In genomic region chr3:101038880-101039279, GRCh38 we compare ENCODE assay signal across 22 cellular contexts. TPM values are rescaled to one million over a fixed set of nuclear protein-coding genes. Genes with fewer than 3 reads are reported as not detected.
DNase-seq lines count a peak whose midpoint lies in the region; TF ChIP-seq lines count a peak whose summit lies in the region.
"Had no signal": no experiment of that assay in that cellular context is flagged by ENCODE, and none has a peak within 500 bp of the region (broad histone marks: within the 10 kb centered on the region; RNA-seq: fewer than 3 reads in every experiment).

No MANE protein-coding gene starts in this region.

- H3K4me1 Mint-ChIP-seq in T-helper 2 cell treated with Interferon-gamma antibody and Interleukin-4, amounts not matched to agents 5 μg/mL and 100 μg/mL, for 36 hours (ENCODE audit: low read depth), result no peaks in the 10 kb centered on the region
- H3K4me1 Mint-ChIP-seq: activated naive CD8-positive, alpha-beta T cell treated with anti-CD3 and anti-CD28 coated beads, Interleukin-2, amount 50 U/mL, for 24 hours; stimulated activated effector memory CD8-positive, alpha-beta T cell treated with anti-CD3 and anti-CD28 coated beads, Interleukin-12 subunit alpha, Interleukin-12 subunit beta, amount 100 ng/mL, for 72 hours had no signal

- no peak overlapping the region for H3K4me2 ChIP-seq in SK-N-SH

- H3K36me3 ChIP-seq in left ventricle myocardium inferior (no peaks in the 10 kb centered on the region), SK-N-SH (replicated peaks in 1 of 2; ENCODE audit: control insufficient read depth in 1 of 2, insufficient read depth in 2 of 2, low read length in 1 of 2) (no peaks in the 10 kb centered on the region), spleen (no peaks in the 10 kb centered on the region)
- H3K36me3 ChIP-seq: cardiac muscle cell, neutrophil had no signal

- H3F3A ChIP-seq in SK-N-SH (replicated peaks; ENCODE audit: insufficient read depth), result peaks cover 31% of the 10 kb centered on the region

- peak overlapping the region; percentile 17 for H3K27ac ChIP-seq in left ventricle myocardium inferior (replicated peaks)
- H3K27ac ChIP-seq in SK-N-SH (ENCODE audit: low read depth in 2 of 2, low read length in 1 of 2), result no peak overlapping the region
- H3K27ac ChIP-seq in spleen, result no peak overlapping the region
- H3K27ac ChIP-seq: cardiac muscle cell, neutrophil had no signal

- no peak overlapping the region for H3K27ac Mint-ChIP-seq in T-helper 2 cell treated with Interferon-gamma antibody and Interleukin-4, amounts not matched to agents 5 μg/mL and 100 μg/mL, for 36 hours
- H3K27ac Mint-ChIP-seq: activated naive CD8-positive, alpha-beta T cell treated with anti-CD3 and anti-CD28 coated beads, Interleukin-2, amount 50 U/mL, for 24 hours; CD8-positive, alpha-beta T cell; stimulated activated effector memory CD8-positive, alpha-beta T cell treated with anti-CD3 and anti-CD28 coated beads, Interleukin-12 subunit alpha, Interleukin-12 subunit beta, amount 100 ng/mL, for 72 hours had no signal

- no peaks in the 10 kb centered on the region for H3K79me2 ChIP-seq in SK-N-SH (ENCODE audit: insufficient read depth)

- in situ Hi-C loops in SK-MEL-5 (cut with HindIII; ENCODE audit: low pct_unique_long_range_greater_than_20kb, low sequenced_read_pairs), result no loop called here

- H3K9me3 ChIP-seq in left ventricle myocardium inferior (replicated peaks) (no peaks in the 10 kb centered on the region), SK-N-SH (no peaks in the 10 kb centered on the region), spleen (no peaks in the 10 kb centered on the region)
- H3K9me3 ChIP-seq: neutrophil had no signal

- no peak overlapping the region for H3K4me3 Mint-ChIP-seq in T-helper 2 cell treated with Interferon-gamma antibody and Interleukin-4, amounts not matched to agents 5 μg/mL and 100 μg/mL, for 36 hours
- H3K4me3 Mint-ChIP-seq: activated naive CD8-positive, alpha-beta T cell treated with anti-CD3 and anti-CD28 coated beads, Interleukin-2, amount 50 U/mL, for 24 hours; CD8-positive, alpha-beta T cell; stimulated activated effector memory CD8-positive, alpha-beta T cell treated with anti-CD3 and anti-CD28 coated beads, Interleukin-12 subunit alpha, Interleukin-12 subunit beta, amount 100 ng/mL, for 72 hours had no signal

- H3K27me3 ChIP-seq in left ventricle myocardium inferior (ENCODE audit: low read depth), result no peaks in the 10 kb centered on the region
- no peaks in the 10 kb centered on the region for H3K27me3 ChIP-seq in SK-N-SH (ENCODE audit: insufficient read depth)
- H3K27me3 ChIP-seq in spleen (replicated peaks in 1 of 7), result no peaks in the 10 kb centered on the region
- H3K27me3 ChIP-seq: cardiac muscle cell, MG63, neutrophil had no signal

- no peaks in the 10 kb centered on the region for H3K36me3 Mint-ChIP-seq in T-helper 2 cell treated with Interferon-gamma antibody and Interleukin-4, amounts not matched to agents 5 μg/mL and 100 μg/mL, for 36 hours (ENCODE audit: low read depth)
- H3K36me3 Mint-ChIP-seq: CD8-positive, alpha-beta T cell; stimulated activated effector memory CD8-positive, alpha-beta T cell treated with anti-CD3 and anti-CD28 coated beads, Interleukin-12 subunit alpha, Interleukin-12 subunit beta, amount 100 ng/mL, for 72 hours had no signal

- no peaks in the 10 kb centered on the region for H4K20me1 ChIP-seq in SK-N-SH (ENCODE audit: insufficient read depth)

- H3K9me3 Mint-ChIP-seq in T-helper 2 cell treated with Interferon-gamma antibody and Interleukin-4, amounts not matched to agents 5 μg/mL and 100 μg/mL, for 36 hours, result no peaks in the 10 kb centered on the region
- H3K9me3 Mint-ChIP-seq: activated naive CD8-positive, alpha-beta T cell treated with anti-CD3 and anti-CD28 coated beads, Interleukin-2, amount 50 U/mL, for 24 hours; CD8-positive, alpha-beta T cell; stimulated activated effector memory CD8-positive, alpha-beta T cell treated with anti-CD3 and anti-CD28 coated beads, Interleukin-12 subunit alpha, Interleukin-12 subunit beta, amount 100 ng/mL, for 72 hours had no signal

- H3K4me3 ChIP-seq in left ventricle myocardium inferior, result no peak overlapping the region
- H3K4me3 ChIP-seq in SK-N-SH (ENCODE audit: low read depth in 2 of 2, low read length in 1 of 2), result no peak overlapping the region
- no peak overlapping the region for H3K4me3 ChIP-seq in spleen
- H3K4me3 ChIP-seq: cardiac muscle cell, MG63 had no signal

- 88% methylated on average over 1 of the region's 1 CpG for WGBS in SK-N-SH (ENCODE audit: low lambda C conversion rate)
- WGBS in spleen, 5 donors, result 61 to 79% (median 65%) methylated on average over 1 of the region's 1 CpG

- no peaks in the 10 kb centered on the region for H3K9me2 ChIP-seq in SK-N-SH

- no peak for TF ChIP-seq EP300 in SK-N-SH (IDR thresholded peaks at IDR 0.05; ENCODE audit: borderline replicate concordance in 1 of 2, low read depth in 1 of 2, low read length in 1 of 2)

- intact Hi-C loops in left ventricle myocardium inferior (cut with micrococcal nuclease), result no loop called here
- intact Hi-C loops in spleen (cut with DNase I; ENCODE audit: low total_unique reads), result no loop called here

- no peak overlapping the region for H2AFZ ChIP-seq in SK-N-SH (ENCODE audit: low read depth)

- no peak for TF ChIP-seq POLR2A in spleen (IDR thresholded peaks at IDR 0.05)

- TF ChIP-seq CTCF in left ventricle myocardium inferior (IDR thresholded peaks at IDR 0.05; ENCODE audit: borderline replicate concordance) (no peak), SK-N-SH (IDR thresholded peaks at IDR 0.05) (no peak), spleen (IDR thresholded peaks at IDR 0.05 in 8 of 11, conservative IDR thresholded peaks at IDR 0.05 in 3 of 11) (no peak)

- DNase-seq in AG08395 (ENCODE audit: low spot score), result peak; percentile 56
- DNase-seq in GM04504 (ENCODE audit: low read depth), result peak; percentile 77
- peak; percentile 32 for DNase-seq in SK-MEL-5 (ENCODE audit: low read depth, low spot score)
- no peak for DNase-seq in left ventricle myocardium inferior
- DNase-seq in SK-N-SH, result no peak
- no peak for DNase-seq in spleen
- no peak for DNase-seq in T-helper 2 cell treated with Interferon-gamma antibody and Interleukin-4, amounts not matched to agents 5 μg/mL and 100 μg/mL, for 36 hours (ENCODE audit: low spot score)
- no peak for DNase-seq in DMS53 (lab: John Stamatoyannopoulos, UW)
- DNase-seq: activated CD4-positive, alpha-beta T cell treated with anti-CD3 and anti-CD28 coated beads for 4 hours; activated naive CD8-positive, alpha-beta T cell treated with anti-CD3 and anti-CD28 coated beads, Interleukin-2, amount 50 U/mL, for 24 hours; CD8-positive, alpha-beta T cell; DND-41; erythroblast; GOT3; head of caudate nucleus; MG63; NCI-H1694; retina; SW 1271 had no signal

- POLR2A ChIA-PET in SK-N-SH (lab: Yijun Ruan, JAX), result no interaction called here

- CTCF ChIA-PET in SK-N-SH (lab: Yijun Ruan, JAX), result interaction anchor here (1.0 kb wide), 1 partner anchor 9 kb away, joined by 3 read pairs; no protein-coding TSS in a partner anchor

- H3K27me3 Mint-ChIP-seq in T-helper 2 cell treated with Interferon-gamma antibody and Interleukin-4, amounts not matched to agents 5 μg/mL and 100 μg/mL, for 36 hours (ENCODE audit: low read depth), result peaks cover 3% of the 10 kb centered on the region

- no peak for TF ChIP-seq RAD21 in SK-N-SH (IDR thresholded peaks at IDR 0.05; ENCODE audit: low read length)

- H3K4me1 ChIP-seq in left ventricle myocardium inferior, result peaks cover 17% of the 10 kb centered on the region
- peaks cover 0 to 21% of the 10 kb centered on the region in 2 experiments; a peak in 3 of 4 replicates for H3K4me1 ChIP-seq in SK-N-SH (ENCODE audit: control insufficient read depth in 1 of 2, insufficient read depth in 2 of 2, low read depth in 1 of 2, low read length in 1 of 2)
- no peaks in the 10 kb centered on the region for H3K4me1 ChIP-seq in spleen

- no peak overlapping the region for H3K9ac ChIP-seq in SK-N-SH

TF ChIP-seq in SK-N-SH, 30 proteins besides CTCF, POLR2A, EP300 and RAD21:
- TF ChIP-seq FOSL2 (IDR thresholded peaks at IDR 0.05; ENCODE audit: borderline replicate concordance, low read depth) (no peak), RXRA (IDR thresholded peaks at IDR 0.05; ENCODE audit: borderline replicate concordance, low read depth) (no peak), YY1 (IDR thresholded peaks at IDR 0.05; ENCODE audit: low read depth) (no peak), EZH2phosphoT487 (IDR thresholded peaks at IDR 0.05; ENCODE audit: borderline replicate concordance, low read depth) (no peak), SMC3 (IDR thresholded peaks at IDR 0.05; ENCODE audit: low read depth, low read length) (no peak), GATA2 (CRISPR knock-in tag; IDR thresholded peaks at IDR 0.05) (no peak), NRF1 (IDR thresholded peaks at IDR 0.05; ENCODE audit: low read depth, low read length) (no peak)

RNA-seq across cellular contexts. Expression of gene ABI3BP, which starts 45.7 kb away (rescaled TPM):
- 0.58 TPM in 1 of 2 replicates, not detected in the other for total RNA-seq in SK-MEL-5 (2014; rRNA removed; shearing (Covaris generic))
- 0.10 and 0.48 TPM in 2 replicates for polyA plus RNA-seq in SK-MEL-5 (2015; cell fraction: cytosol; rRNA removed)
- polyA plus RNA-seq in SK-MEL-5 (2015; cell fraction: nucleus; rRNA removed), result 0.10 TPM in 1 of 2 replicates, not detected in the other
- total RNA-seq in left ventricle myocardium inferior (23.6 TPM), spleen (10 to 100 TPM in 6 of 7 donors, 1 to 10 TPM in 1; 5.1 to 29.9 (median 23.0) TPM)
- polyA plus RNA-seq in SK-N-SH (2012; rRNA removed) (5.1 and 8.4 TPM in 2 replicates), spleen (10 to 100 TPM in 1 of 3 donors, 1 to 10 TPM in 2; 4.2 to 15.2 (median 4.9) TPM)
- polyA plus RNA-seq in SK-N-SH (2012; cell fraction: cytosol; rRNA removed), result 10.0 and 10.1 TPM in 2 replicates
- 6.8 and 10.8 TPM in 2 replicates for polyA plus RNA-seq in SK-N-SH (2012; cell fraction: nucleus; rRNA removed)
- total RNA-seq: CD8-positive, alpha-beta T cell had no signal

Comparison
In these comparisons a context has a peak if more than half of its experiments do, and no peak if none do; other contexts are left out.
1. DNase-seq: peak in AG08395 (single experiment), GM04504 (single experiment) and SK-MEL-5 (single experiment); none in left ventricle myocardium inferior (single experiment), SK-N-SH (single experiment), spleen (single experiment), T-helper 2 cell treated with Interferon-gamma antibody and Interleukin-4, amounts not matched to agents 5 μg/mL and 100 μg/mL, for 36 hours (single experiment) and DMS53 (single experiment).